ENCODE assay signal across 31 cellular contexts in the genomic region with DNA sequence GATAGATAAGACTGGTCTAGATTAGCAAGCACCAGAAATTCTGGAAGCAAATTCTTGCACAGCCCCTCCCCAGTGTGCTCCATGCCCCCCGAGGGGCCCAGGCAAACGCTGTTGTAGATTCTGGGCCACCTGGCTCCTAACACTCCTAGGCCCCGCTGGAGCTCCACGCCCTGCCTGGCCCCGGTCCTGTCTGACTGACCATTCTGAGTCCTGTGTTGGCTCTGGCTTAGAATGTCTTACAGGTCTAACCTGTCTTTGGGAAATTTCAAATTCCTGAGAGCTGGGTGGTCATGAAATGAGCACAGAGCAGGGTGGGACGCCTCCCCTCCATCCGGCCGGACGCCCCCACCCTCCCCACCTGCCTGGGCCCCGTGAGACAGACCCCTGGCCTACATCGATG. TPM values are rescaled to one million over a fixed set of nuclear protein-coding genes. Genes with fewer than 3 reads are reported as not detected.
"Had no signal": no experiment of that assay in that cellular context is flagged by ENCODE, and none has a peak within 500 bp of the region (broad histone marks: within the 10 kb centered on the region; RNA-seq: fewer than 3 reads in every experiment).

No MANE protein-coding gene starts in this region.

- H3K4me3 ChIP-seq: neural progenitor cell, pancreas, prostate gland, right atrium auricular region, skin epidermis, smooth muscle cell, spleen, suprapubic skin, testis, tibial artery, transverse colon, upper lobe of right lung, uterus had no signal

- H3K9me3 Mint-ChIP-seq: naive thymus-derived CD4-positive, alpha-beta T cell; natural killer cell; nephron; neural progenitor cell; stimulated activated memory B cell treated with anti-CD40 and anti-IgM and Interleukin-4, amounts not matched to agents 10 μg/mL and 1 μg/mL and 100 μg/mL, for 72 hours; stimulated activated naive CD8-positive, alpha-beta T cell treated with anti-CD3 and anti-CD28 coated beads, Interleukin-15, amount 100 ng/mL, for 72 hours; type B pancreatic cell had no signal

- H3K4me1 ChIP-seq: neural progenitor cell, pancreas, prostate gland, testis, uterus had no signal

- H3K36me3 Mint-ChIP-seq: naive thymus-derived CD4-positive, alpha-beta T cell; natural killer cell; stimulated activated memory B cell treated with anti-CD40 and anti-IgM and Interleukin-4, amounts not matched to agents 10 μg/mL and 1 μg/mL and 100 μg/mL, for 72 hours; type B pancreatic cell had no signal

- H3K36me3 ChIP-seq: neural progenitor cell, neutrophil, pancreas, prostate gland, right atrium auricular region, spleen, suprapubic skin, tibial artery, transverse colon, upper lobe of right lung, uterus had no signal

- H3K27ac Mint-ChIP-seq: naive thymus-derived CD4-positive, alpha-beta T cell; natural killer cell; nephron; neural progenitor cell; stimulated activated memory B cell treated with anti-CD40 and anti-IgM and Interleukin-4, amounts not matched to agents 10 μg/mL and 1 μg/mL and 100 μg/mL, for 72 hours; stimulated activated naive CD8-positive, alpha-beta T cell treated with anti-CD3 and anti-CD28 coated beads, Interleukin-15, amount 100 ng/mL, for 72 hours; type B pancreatic cell had no signal

- DNase-seq: spleen; stimulated activated CD4-positive, alpha-beta T cell treated with anti-CD3 and anti-CD28 coated beads, Interleukin-12 subunit alpha, Interleukin-12 subunit beta, amount 100 ng/mL, for 4 hours; stimulated activated CD4-positive, alpha-beta T cell treated with anti-CD3 and anti-CD28 coated beads, Interleukin-4, amount 100 ng/mL, for 1 hour; stimulated activated CD4-positive, alpha-beta T cell treated with anti-CD3 and anti-CD28 coated beads, Interleukin-4, amount 100 ng/mL, for 4 hours; stimulated activated CD8-positive, alpha-beta memory T cell treated with anti-CD3 and anti-CD28 coated beads, Interleukin-4, amount 100 ng/mL, for 48 hours; testis; tibial artery; upper lobe of right lung; uterus had no signal

- H3K4me2 ChIP-seq: neural progenitor cell, smooth muscle cell had no signal

- H3K27me3 ChIP-seq: pancreas, right atrium auricular region, testis, transverse colon, upper lobe of right lung, uterus had no signal

- H3K9me3 ChIP-seq: neutrophil, pancreas, prostate gland, right atrium auricular region, spleen, suprapubic skin, testis, tibial artery, transverse colon, upper lobe of right lung, uterus had no signal

- H3K9ac ChIP-seq: neural progenitor cell had no signal

- ATAC-seq: stimulated activated memory B cell treated with anti-CD40 and anti-IgM and Interleukin-4, amounts not matched to agents 10 μg/mL and 1 μg/mL and 100 μg/mL, for 72 hours; stimulated activated naive CD8-positive, alpha-beta T cell treated with anti-CD3 and anti-CD28 coated beads, Interleukin-15, Interleukin-2, amounts not matched to agents 100 U/mL and 50 U/mL, for 24 hours had no signal

- H3K4me3 Mint-ChIP-seq: naive thymus-derived CD4-positive, alpha-beta T cell; natural killer cell; nephron; neural progenitor cell; stimulated activated memory B cell treated with anti-CD40 and anti-IgM and Interleukin-4, amounts not matched to agents 10 μg/mL and 1 μg/mL and 100 μg/mL, for 72 hours; stimulated activated naive CD8-positive, alpha-beta T cell treated with anti-CD3 and anti-CD28 coated beads, Interleukin-15, amount 100 ng/mL, for 72 hours; type B pancreatic cell had no signal

- H3K27ac ChIP-seq: neural progenitor cell, neutrophil, pancreas, prostate gland, right atrium auricular region, skin epidermis, spleen, suprapubic skin, testis, tibial artery, transverse colon, upper lobe of right lung, uterus had no signal

RNA-seq across cellular contexts. Expression of a gene that starts 12.6 kb away (rescaled TPM):
- total RNA-seq: naive thymus-derived CD4-positive, alpha-beta T cell; natural killer cell; osteoblast; pancreas; posterior vena cava; pulmonary artery endothelial cell; right atrium auricular region; sciatic nerve; smooth muscle cell; spleen; suprapubic skin; testis; transverse colon; upper lobe of right lung; urinary bladder; uterus had no signal
- polyA plus RNA-seq: naive thymus-derived CD4-positive, alpha-beta T cell; neural cell; pancreas; smooth muscle cell; spleen; urinary bladder had no signal
